Comparison of ENCODE assay signal across 1 cellular context in the genomic region with DNA sequence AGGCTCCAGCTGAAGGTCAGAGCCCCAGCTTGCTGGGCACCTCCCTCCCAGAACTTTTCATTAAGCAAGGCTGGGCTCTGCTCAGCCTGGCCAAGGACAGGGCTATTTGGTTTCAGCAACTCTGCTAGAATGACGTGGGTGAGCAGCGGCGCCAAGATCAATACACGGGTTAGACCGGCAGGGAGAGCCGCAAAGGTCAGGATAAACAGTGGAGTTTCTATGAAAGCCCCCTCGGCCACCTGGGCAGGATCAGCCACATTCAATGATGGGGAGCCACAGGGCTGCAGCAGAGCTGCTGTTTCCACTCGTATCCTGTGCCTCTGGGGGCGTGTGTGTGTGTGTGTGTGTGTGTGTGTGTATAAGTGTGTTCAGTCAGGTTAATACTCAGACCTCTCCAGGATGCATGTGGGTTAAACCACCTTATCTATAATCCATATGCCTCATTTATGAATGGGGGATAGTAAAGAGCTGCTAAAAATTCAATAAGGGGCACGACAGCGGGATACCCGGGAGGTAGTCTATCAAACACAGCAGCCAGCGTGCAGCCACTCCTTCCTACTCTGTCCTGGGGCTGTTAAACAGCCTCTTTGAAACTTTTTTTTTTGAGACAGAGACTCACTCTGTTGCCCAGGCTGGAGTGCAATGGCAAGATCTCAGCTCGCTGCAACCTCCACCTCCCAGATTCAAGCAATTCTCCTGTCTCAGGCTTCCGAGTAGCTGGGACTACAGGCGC.
TF ChIP-seq lines count a peak whose summit lies in the region.

No MANE protein-coding gene starts in this region.

TF ChIP-seq in H1, 55 proteins besides CTCF, POLR2A, EP300 and RAD21 (continued from another document):
- TF ChIP-seq RBBP5 (IDR thresholded peaks at IDR 0.05; ENCODE audit: borderline replicate concordance, low read depth, low read length) (no peak), TAF7 (optimal IDR thresholded peaks at IDR 0.05; ENCODE audit: borderline replicate concordance, low read depth, low read length) (no peak), YY1 (IDR thresholded peaks at IDR 0.05; ENCODE audit: low read depth, low read length) (no peak), NRF1 (IDR thresholded peaks at IDR 0.05; ENCODE audit: low read depth, low read length) (no peak), TCF12 (IDR thresholded peaks at IDR 0.05; ENCODE audit: low read depth, low read length) (no peak), SIX5 (IDR thresholded peaks at IDR 0.05; ENCODE audit: low read depth, low read length) (no peak), PHF8 (conservative IDR thresholded peaks at IDR 0.05; ENCODE audit: low read depth, low read length) (no peak), BACH1 (IDR thresholded peaks at IDR 0.05; ENCODE audit: low read length) (no peak), SP2 (IDR thresholded peaks at IDR 0.05; ENCODE audit: low read length) (no peak), SP4 (IDR thresholded peaks at IDR 0.05; ENCODE audit: low read length) (no peak)
- TF ChIP-seq, protein P1, sequence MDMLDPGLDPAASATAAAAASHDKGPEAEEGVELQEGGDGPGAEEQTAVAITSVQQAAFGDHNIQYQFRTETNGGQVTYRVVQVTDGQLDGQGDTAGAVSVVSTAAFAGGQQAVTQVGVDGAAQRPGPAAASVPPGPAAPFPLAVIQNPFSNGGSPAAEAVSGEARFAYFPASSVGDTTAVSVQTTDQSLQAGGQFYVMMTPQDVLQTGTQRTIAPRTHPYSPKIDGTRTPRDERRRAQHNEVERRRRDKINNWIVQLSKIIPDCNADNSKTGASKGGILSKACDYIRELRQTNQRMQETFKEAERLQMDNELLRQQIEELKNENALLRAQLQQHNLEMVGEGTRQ (IDR thresholded peaks at IDR 0.05; ENCODE audit: low read length): no peak
- TF ChIP-seq, protein P2, sequence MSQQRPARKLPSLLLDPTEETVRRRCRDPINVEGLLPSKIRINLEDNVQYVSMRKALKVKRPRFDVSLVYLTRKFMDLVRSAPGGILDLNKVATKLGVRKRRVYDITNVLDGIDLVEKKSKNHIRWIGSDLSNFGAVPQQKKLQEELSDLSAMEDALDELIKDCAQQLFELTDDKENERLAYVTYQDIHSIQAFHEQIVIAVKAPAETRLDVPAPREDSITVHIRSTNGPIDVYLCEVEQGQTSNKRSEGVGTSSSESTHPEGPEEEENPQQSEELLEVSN (IDR thresholded peaks at IDR 0.05): no peak
